In genomic region chr2:71884303-71885042, GRCh38 we compare ENCODE assay signal across 12 cellular contexts.
A peak's percentile ranks its signal among the peaks of the same experiment; 100 is the strongest.
DNase-seq lines count a peak whose midpoint lies in the region; ATAC-seq and TF ChIP-seq lines count a peak whose summit lies in the region.
"Had no signal": no experiment of that assay in that cellular context is flagged by ENCODE, and none has a peak within 500 bp of the region (broad histone marks: within the 10 kb centered on the region; RNA-seq: fewer than 3 reads in every experiment).

No MANE protein-coding gene starts in this region.

- WGBS in smooth muscle cell (ENCODE audit: low lambda C conversion rate), result 88% methylated on average over 7 of the region's 7 CpGs
- WGBS in gastroesophageal sphincter (ENCODE audit: low coverage in 1 of 2), 2 donors, result 57 to 78% methylated on average over 2 to 3 of the region's 7 CpGs

- no peak for TF ChIP-seq EP300 in Ishikawa (IDR thresholded peaks at IDR 0.05; ENCODE audit: borderline replicate concordance)
- TF ChIP-seq EP300 in gastroesophageal sphincter (IDR thresholded peaks at IDR 0.05), result no peak

- H3K4me3 Mint-ChIP-seq in stimulated activated effector memory CD8-positive, alpha-beta T cell treated with anti-CD3 and anti-CD28 coated beads, Interleukin-12 subunit alpha, Interleukin-12 subunit beta, amount 100 ng/mL, for 72 hours, result no peak overlapping the region
- H3K4me3 Mint-ChIP-seq: CD4-positive, alpha-beta T cell; natural killer cell; stimulated activated memory B cell treated with anti-CD40 and anti-IgM and Interleukin-4, amounts not matched to agents 10 μg/mL and 1 μg/mL and 100 μg/mL, for 72 hours had no signal

- TF ChIP-seq POLR2A in gastroesophageal sphincter (IDR thresholded peaks at IDR 0.05), result no peak

- TF ChIP-seq CTCF in smooth muscle cell (IDR thresholded peaks at IDR 0.05; ENCODE audit: borderline replicate concordance, insufficient read depth, poor library complexity, severe bottlenecking) (no peak), gastroesophageal sphincter (IDR thresholded peaks at IDR 0.05) (no peak)

- H3K9me3 Mint-ChIP-seq in stimulated activated effector memory CD8-positive, alpha-beta T cell treated with anti-CD3 and anti-CD28 coated beads, Interleukin-12 subunit alpha, Interleukin-12 subunit beta, amount 100 ng/mL, for 72 hours, result peaks cover 3% of the 10 kb centered on the region
- H3K9me3 Mint-ChIP-seq: CD4-positive, alpha-beta T cell; natural killer cell had no signal

- no peaks in the 10 kb centered on the region for H3K9me3 ChIP-seq in smooth muscle cell (replicated peaks; ENCODE audit: low read depth)
- H3K9me3 ChIP-seq in gastroesophageal sphincter, result peaks cover 0 to 16% (median 0%) of the 10 kb centered on the region in 3 donors

- no peak overlapping the region for H2AFZ ChIP-seq in smooth muscle cell (ENCODE audit: low read depth)

- peak; percentile 19 for DNase-seq in AG08395 (ENCODE audit: low spot score)
- peak; percentile 49 for DNase-seq in astrocyte of the hippocampus (ENCODE audit: low read depth, low spot score)
- DNase-seq in inferior parietal cortex (ENCODE audit: extremely low spot score), result peak; percentile 8
- DNase-seq in nucleus accumbens (lab: John Stamatoyannopoulos, UW), result no peak
- DNase-seq in smooth muscle cell (lab: John Stamatoyannopoulos, UW; ENCODE audit: unreplicated experiment), result no peak
- DNase-seq in stimulated activated effector memory CD8-positive, alpha-beta T cell treated with anti-CD3 and anti-CD28 coated beads, Interleukin-12 subunit alpha, Interleukin-12 subunit beta, amount 100 ng/mL, for 72 hours (ENCODE audit: low spot score in 2 of 2), result no peak
- DNase-seq: CD4-positive, alpha-beta T cell; natural killer cell; NCI-H2107 had no signal

- ATAC-seq in stimulated activated effector memory CD8-positive, alpha-beta T cell treated with anti-CD3 and anti-CD28 coated beads, Interleukin-12 subunit alpha, Interleukin-12 subunit beta, amount 100 ng/mL, for 72 hours, result no peak
- no peak for ATAC-seq in gastroesophageal sphincter
- ATAC-seq: natural killer cell; stimulated activated memory B cell treated with anti-CD40 and anti-IgM and Interleukin-4, amounts not matched to agents 10 μg/mL and 1 μg/mL and 100 μg/mL, for 72 hours had no signal

- H3K27ac Mint-ChIP-seq in stimulated activated effector memory CD8-positive, alpha-beta T cell treated with anti-CD3 and anti-CD28 coated beads, Interleukin-12 subunit alpha, Interleukin-12 subunit beta, amount 100 ng/mL, for 72 hours, result no peak overlapping the region
- H3K27ac Mint-ChIP-seq: CD4-positive, alpha-beta T cell; natural killer cell; stimulated activated memory B cell treated with anti-CD40 and anti-IgM and Interleukin-4, amounts not matched to agents 10 μg/mL and 1 μg/mL and 100 μg/mL, for 72 hours had no signal

- H3K4me1 ChIP-seq in smooth muscle cell (ENCODE audit: low read depth) (no peaks in the 10 kb centered on the region), gastroesophageal sphincter (peaks cover 0 to 33% (median 16%) of the 10 kb centered on the region in 3 donors)

- H4K20me1 ChIP-seq in smooth muscle cell (ENCODE audit: low read depth), result no peaks in the 10 kb centered on the region

- no peak overlapping the region for H3K4me3 ChIP-seq in smooth muscle cell
- H3K4me3 ChIP-seq in gastroesophageal sphincter, result no peak overlapping the region

- H3K4me1 Mint-ChIP-seq in stimulated activated effector memory CD8-positive, alpha-beta T cell treated with anti-CD3 and anti-CD28 coated beads, Interleukin-12 subunit alpha, Interleukin-12 subunit beta, amount 100 ng/mL, for 72 hours, result no peaks in the 10 kb centered on the region
- H3K4me1 Mint-ChIP-seq: stimulated activated memory B cell treated with anti-CD40 and anti-IgM and Interleukin-4, amounts not matched to agents 10 μg/mL and 1 μg/mL and 100 μg/mL, for 72 hours had no signal

- no peaks in the 10 kb centered on the region for H3K79me2 ChIP-seq in smooth muscle cell (ENCODE audit: low read depth)

- H3K9ac ChIP-seq in smooth muscle cell (ENCODE audit: low read depth), result no peak overlapping the region

- no peaks in the 10 kb centered on the region for H3K36me3 Mint-ChIP-seq in stimulated activated effector memory CD8-positive, alpha-beta T cell treated with anti-CD3 and anti-CD28 coated beads, Interleukin-12 subunit alpha, Interleukin-12 subunit beta, amount 100 ng/mL, for 72 hours
- H3K36me3 Mint-ChIP-seq: natural killer cell; stimulated activated memory B cell treated with anti-CD40 and anti-IgM and Interleukin-4, amounts not matched to agents 10 μg/mL and 1 μg/mL and 100 μg/mL, for 72 hours had no signal

- no peak for TF ChIP-seq RAD21 in Ishikawa (IDR thresholded peaks at IDR 0.05; ENCODE audit: low read depth)

- no peak overlapping the region for H3K4me2 ChIP-seq in smooth muscle cell

- no peaks in the 10 kb centered on the region for H3K27me3 ChIP-seq in smooth muscle cell (ENCODE audit: low read depth)
- H3K27me3 ChIP-seq in gastroesophageal sphincter, result no peaks in the 10 kb centered on the region

- H3K27ac ChIP-seq in smooth muscle cell (ENCODE audit: low read depth), result no peak overlapping the region
- no peak overlapping the region for H3K27ac ChIP-seq in gastroesophageal sphincter

- H3K36me3 ChIP-seq in smooth muscle cell (ENCODE audit: low read depth) (no peaks in the 10 kb centered on the region), gastroesophageal sphincter (no peaks in the 10 kb centered on the region)

- no peaks in the 10 kb centered on the region for H3F3A ChIP-seq in smooth muscle cell (ENCODE audit: low read depth)

TF ChIP-seq in Ishikawa, 13 proteins besides CTCF, POLR2A, EP300 and RAD21:
- no peak for TF ChIP-seq TAF1 (IDR thresholded peaks at IDR 0.05; ENCODE audit: low read depth)
- TF ChIP-seq NFIC (IDR thresholded peaks at IDR 0.05), result peak; percentile 84

Comparison
In these comparisons a context has a peak if more than half of its experiments do, and no peak if none do; other contexts are left out.
1. DNase-seq: peak in AG08395 (single experiment), astrocyte of the hippocampus (single experiment) and inferior parietal cortex (single experiment); none in nucleus accumbens (0 of 56), smooth muscle cell (single experiment) and stimulated activated effector memory CD8-positive, alpha-beta T cell treated with anti-CD3 and anti-CD28 coated beads, Interleukin-12 subunit alpha, Interleukin-12 subunit beta, amount 100 ng/mL, for 72 hours (0 of 2).